ENCODE assay signal across 8 cellular contexts in genomic region chr21:29342394-29342957, GRCh38. TPM values are rescaled to one million over a fixed set of nuclear protein-coding genes. Genes with fewer than 3 reads are reported as not detected.
A peak's percentile ranks its signal among the peaks of the same experiment; 100 is the strongest.
DNase-seq lines count a peak whose midpoint lies in the region; ATAC-seq and TF ChIP-seq lines count a peak whose summit lies in the region.

No MANE protein-coding gene starts in this region.

- H3K4me3 ChIP-seq in GM12864 (ENCODE audit: low read depth, low read length): peak overlapping the region; percentile 16

- intact Hi-C loops in Right ventricle myocardium superior (cut with DNase I): no loop called here

- DNase-seq in GM12864 (ENCODE audit: low read depth): peak; percentile 35
- DNase-seq in activated CD8-positive, alpha-beta memory T cell treated with anti-CD3 and anti-CD28 coated beads, Interleukin-2, amount 50 U/mL, for 24 hours (ENCODE audit: extremely low read depth): peak; percentile 25
- DNase-seq in Right ventricle myocardium superior: peak; percentile 76
- DNase-seq in stimulated activated CD4-positive, alpha-beta T cell treated with anti-CD3 and anti-CD28 coated beads, Interleukin-2, amount 100 ng/mL, for 24 hours: peak; percentile 51 to 73
- no peak for DNase-seq in kidney glomerular epithelial cell (lab: John Stamatoyannopoulos, UW)
- no peak for DNase-seq in activated CD4-positive, CD25-positive, alpha-beta regulatory T cell (lab: John Stamatoyannopoulos, UW)

- ATAC-seq in HG03066 (IDR thresholded peaks at IDR 0.05; ENCODE audit: low read depth, unreplicated experiment): peak; percentile 64
- ATAC-seq in Right ventricle myocardium superior (ENCODE audit: poor library complexity): peak; percentile 93
- ATAC-seq in HG03045 (IDR thresholded peaks at IDR 0.05; ENCODE audit: unreplicated experiment): no peak

- TF ChIP-seq CTCF in GM12864 (IDR thresholded peaks at IDR 0.05; ENCODE audit: low read depth, low read length, missing control alignments): no peak

RNA-seq across cellular contexts. Expression of gene BACH1, which starts 43.8 kb away (rescaled TPM):
- total RNA-seq in Right ventricle myocardium superior: 34.2 TPM

Comparison
In these comparisons a context has a peak if more than half of its experiments do, and no peak if none do; other contexts are left out.
1. DNase-seq: peak in GM12864 (single experiment), activated CD8-positive, alpha-beta memory T cell treated with anti-CD3 and anti-CD28 coated beads, Interleukin-2, amount 50 U/mL, for 24 hours (single experiment), Right ventricle myocardium superior (single experiment) and stimulated activated CD4-positive, alpha-beta T cell treated with anti-CD3 and anti-CD28 coated beads, Interleukin-2, amount 100 ng/mL, for 24 hours (2 of 2); none in kidney glomerular epithelial cell (single experiment) and activated CD4-positive, CD25-positive, alpha-beta regulatory T cell (0 of 4).